8 cellular contexts compared by ENCODE assay signal in genomic region chr1:77889240-77889637, GRCh38. TPM values are rescaled to one million over a fixed set of nuclear protein-coding genes. Genes with fewer than 3 reads are reported as not detected.
A peak's percentile ranks its signal among the peaks of the same experiment; 100 is the strongest.
DNase-seq lines count a peak whose midpoint lies in the region; ATAC-seq and TF ChIP-seq lines count a peak whose summit lies in the region.

No MANE protein-coding gene starts in this region.

- ATAC-seq in HG03039 (IDR thresholded peaks at IDR 0.05; ENCODE audit: unreplicated experiment), result no peak

- DNase-seq in SKM-1 treated with dmso at 0.1 percent for 144 hours (lab: John Stamatoyannopoulos, UW; ENCODE audit: unreplicated experiment) (peak; percentile 2), SKM-1 (lab: John Stamatoyannopoulos, UW; ENCODE audit: unreplicated experiment) (no peak), RPMI7951 (ENCODE audit: low read depth) (peak; percentile 55), erythroblast (lab: John Stamatoyannopoulos, UW) (peak; percentile 31 to 37), myocyte (ENCODE audit: low read depth) (peak; percentile 50), medulla oblongata (ENCODE audit: extremely low spot score) (no peak), NCI-H2107 treated with DMSO at 0.1 percent for 48 hours (lab: John Stamatoyannopoulos, UW; ENCODE audit: unreplicated experiment) (no peak)

- TF ChIP-seq POLR2A in erythroblast (IDR thresholded peaks at IDR 0.05; ENCODE audit: low read length), result no peak

RNA-seq across cellular contexts. Expression of gene NEXN, which starts 0.8 kb away (rescaled TPM):
- total RNA-seq in RPMI7951 (2014; rRNA removed; shearing (Covaris generic)), result 1.7 and 3.4 TPM in 2 replicates
- 100 and 144 TPM in 2 replicates for total RNA-seq in myocyte
- polyA plus RNA-seq in myocyte (2012), result 76.9 TPM

Comparison
In these comparisons a context has a peak if more than half of its experiments do, and no peak if none do; other contexts are left out.
1. DNase-seq: peak in SKM-1 treated with dmso at 0.1 percent for 144 hours (single experiment), RPMI7951 (single experiment), erythroblast (2 of 2) and myocyte (single experiment); none in SKM-1 (single experiment), medulla oblongata (single experiment) and NCI-H2107 treated with DMSO at 0.1 percent for 48 hours (single experiment).
2. RNA of gene NEXN, which starts 0.8 kb away (total RNA-seq): 100 to 144 TPM in myocyte; 1.7 to 3.4 TPM in RPMI7951; every median in the first group is over 10 times any median in the second.